ENCODE assay signal across 16 cellular contexts in the genomic region with DNA sequence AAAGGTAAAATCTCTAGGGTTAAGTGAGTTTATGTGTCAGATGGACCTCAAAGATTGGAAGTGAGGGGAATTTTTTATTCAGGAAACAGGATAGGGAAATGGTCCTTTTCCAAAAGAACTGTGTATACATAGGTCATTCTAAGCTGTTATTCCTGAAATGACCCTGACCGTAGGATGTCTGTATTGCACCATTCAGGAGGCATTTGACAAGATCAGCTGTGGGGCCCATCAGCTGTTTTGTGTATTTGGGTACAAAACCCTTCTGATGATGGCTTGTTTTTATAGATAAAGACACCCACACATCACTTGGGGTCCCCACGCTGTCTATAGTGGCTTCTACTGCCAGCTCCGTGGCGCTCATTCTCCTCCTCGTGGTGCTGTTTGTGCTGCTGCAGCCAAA.
DNase-seq lines count a peak whose midpoint lies in the region; ATAC-seq and TF ChIP-seq lines count a peak whose summit lies in the region.
"Had no signal": no experiment of that assay in that cellular context is flagged by ENCODE, and none has a peak within 500 bp of the region (broad histone marks: within the 10 kb centered on the region; RNA-seq: fewer than 3 reads in every experiment).

No MANE protein-coding gene starts in this region.

- TF ChIP-seq CTCF in spleen (IDR thresholded peaks at IDR 0.05 in 8 of 11, conservative IDR thresholded peaks at IDR 0.05 in 3 of 11), result no peak

- H3K9me3 Mint-ChIP-seq in T-helper 1 cell treated with Interleukin-12 subunit alpha and Interleukin-12 subunit beta and Interleukin-4 antibody, amounts not matched to agents 30 μg/mL and 1 μg/mL, for 36 hours, result no peaks in the 10 kb centered on the region
- H3K9me3 Mint-ChIP-seq in activated naive CD8-positive, alpha-beta T cell (ENCODE audit: low read depth), result no peaks in the 10 kb centered on the region
- H3K9me3 Mint-ChIP-seq in activated naive CD8-positive, alpha-beta T cell treated with anti-CD3 and anti-CD28 coated beads for 36 hours, result no peaks in the 10 kb centered on the region
- no peaks in the 10 kb centered on the region for H3K9me3 Mint-ChIP-seq in central memory CD8-positive, alpha-beta T cell
- H3K9me3 Mint-ChIP-seq: IgD-negative memory B cell had no signal

- H3K4me1 Mint-ChIP-seq in T-helper 1 cell treated with Interleukin-12 subunit alpha and Interleukin-12 subunit beta and Interleukin-4 antibody, amounts not matched to agents 30 μg/mL and 1 μg/mL, for 36 hours (ENCODE audit: low read depth), result peaks cover 72% of the 10 kb centered on the region
- H3K4me1 Mint-ChIP-seq in activated naive CD8-positive, alpha-beta T cell (ENCODE audit: low read depth), result peaks cover 37% of the 10 kb centered on the region
- peaks cover 37% of the 10 kb centered on the region for H3K4me1 Mint-ChIP-seq in activated naive CD8-positive, alpha-beta T cell treated with anti-CD3 and anti-CD28 coated beads for 36 hours
- peaks cover 33% of the 10 kb centered on the region for H3K4me1 Mint-ChIP-seq in central memory CD8-positive, alpha-beta T cell

- peak overlapping the region; percentile 12 for H3K4me3 Mint-ChIP-seq in T-helper 1 cell treated with Interleukin-12 subunit alpha and Interleukin-12 subunit beta and Interleukin-4 antibody, amounts not matched to agents 30 μg/mL and 1 μg/mL, for 36 hours
- no peak overlapping the region for H3K4me3 Mint-ChIP-seq in activated naive CD8-positive, alpha-beta T cell
- no peak overlapping the region for H3K4me3 Mint-ChIP-seq in activated naive CD8-positive, alpha-beta T cell treated with anti-CD3 and anti-CD28 coated beads for 36 hours
- no peak overlapping the region for H3K4me3 Mint-ChIP-seq in central memory CD8-positive, alpha-beta T cell

- peaks cover 38% of the 10 kb centered on the region for H3K36me3 Mint-ChIP-seq in T-helper 1 cell treated with Interleukin-12 subunit alpha and Interleukin-12 subunit beta and Interleukin-4 antibody, amounts not matched to agents 30 μg/mL and 1 μg/mL, for 36 hours (ENCODE audit: low read depth)
- peaks cover 13% of the 10 kb centered on the region for H3K36me3 Mint-ChIP-seq in activated naive CD8-positive, alpha-beta T cell
- H3K36me3 Mint-ChIP-seq in activated naive CD8-positive, alpha-beta T cell treated with anti-CD3 and anti-CD28 coated beads for 36 hours, result peaks cover 18% of the 10 kb centered on the region
- H3K36me3 Mint-ChIP-seq in central memory CD8-positive, alpha-beta T cell (ENCODE audit: insufficient read depth), result peaks cover 39% of the 10 kb centered on the region

- intact Hi-C loops in spleen (cut with DNase I; ENCODE audit: low total_unique reads), result no loop called here

- H3K36me3 ChIP-seq in spleen, result peaks cover 0 to 62% (median 36%) of the 10 kb centered on the region in 6 donors
- H3K36me3 ChIP-seq: HAP-1 had no signal

- H3K4me3 ChIP-seq in spleen, result no peak overlapping the region
- H3K4me3 ChIP-seq: HAP-1 had no signal

- peak overlapping the region in 5 of 8 donors; percentile 17 to 94 (median 86) for H3K27ac ChIP-seq in spleen
- H3K27ac ChIP-seq: 22Rv1, C4-2B had no signal

- DNase-seq in T-helper 1 cell, result no peak
- DNase-seq in activated naive CD8-positive, alpha-beta T cell treated with anti-CD3 and anti-CD28 coated beads for 36 hours, result no peak
- no peak for DNase-seq in central memory CD8-positive, alpha-beta T cell (ENCODE audit: low spot score in 2 of 2)
- DNase-seq in spleen, result no peak
- DNase-seq in central memory CD4-positive, alpha-beta T cell, result no peak
- DNase-seq: NCI-H2081 treated with DMSO at 0.1 percent for 48 hours, NCI-H526, OCI-M1, RPMI8226 had no signal

- TF ChIP-seq POLR2A in spleen (IDR thresholded peaks at IDR 0.05), result no peak

- ATAC-seq in central memory CD8-positive, alpha-beta T cell (replicated peaks; ENCODE audit: extremely low read depth, poor library complexity, severe bottlenecking), result no peak
- no peak for ATAC-seq in GM21423 (IDR thresholded peaks at IDR 0.05; ENCODE audit: unreplicated experiment)

- WGBS in spleen, 5 donors, result 73 to 88% (median 81%) methylated on average over 5 of the region's 5 CpGs

- peaks cover 48 to 100% (median 80%) of the 10 kb centered on the region in 6 donors for H3K4me1 ChIP-seq in spleen

- H3K9me3 ChIP-seq in spleen, result no peaks in the 10 kb centered on the region
- H3K9me3 ChIP-seq: HAP-1 had no signal

- no peak overlapping the region for H3K27ac Mint-ChIP-seq in T-helper 1 cell treated with Interleukin-12 subunit alpha and Interleukin-12 subunit beta and Interleukin-4 antibody, amounts not matched to agents 30 μg/mL and 1 μg/mL, for 36 hours
- peak overlapping the region; percentile 35 for H3K27ac Mint-ChIP-seq in activated naive CD8-positive, alpha-beta T cell
- no peak overlapping the region for H3K27ac Mint-ChIP-seq in activated naive CD8-positive, alpha-beta T cell treated with anti-CD3 and anti-CD28 coated beads for 36 hours
- peak overlapping the region; percentile 16 for H3K27ac Mint-ChIP-seq in central memory CD8-positive, alpha-beta T cell (ENCODE audit: low read depth)

- H3K27me3 Mint-ChIP-seq in T-helper 1 cell treated with Interleukin-12 subunit alpha and Interleukin-12 subunit beta and Interleukin-4 antibody, amounts not matched to agents 30 μg/mL and 1 μg/mL, for 36 hours (ENCODE audit: low read depth), result no peaks in the 10 kb centered on the region
- no peaks in the 10 kb centered on the region for H3K27me3 Mint-ChIP-seq in activated naive CD8-positive, alpha-beta T cell
- H3K27me3 Mint-ChIP-seq in activated naive CD8-positive, alpha-beta T cell treated with anti-CD3 and anti-CD28 coated beads for 36 hours, result no peaks in the 10 kb centered on the region
- no peaks in the 10 kb centered on the region for H3K27me3 Mint-ChIP-seq in central memory CD8-positive, alpha-beta T cell
- H3K27me3 Mint-ChIP-seq: IgD-negative memory B cell had no signal

- no peaks in the 10 kb centered on the region for H3K27me3 ChIP-seq in spleen (replicated peaks in 1 of 7)

Comparison
In these comparisons a context has a peak if more than half of its experiments do, and no peak if none do; other contexts are left out.
1. H3K27ac Mint-ChIP-seq: peak in activated naive CD8-positive, alpha-beta T cell (single experiment) and central memory CD8-positive, alpha-beta T cell (single experiment); none in T-helper 1 cell treated with Interleukin-12 subunit alpha and Interleukin-12 subunit beta and Interleukin-4 antibody, amounts not matched to agents 30 μg/mL and 1 μg/mL, for 36 hours (single experiment) and activated naive CD8-positive, alpha-beta T cell treated with anti-CD3 and anti-CD28 coated beads for 36 hours (single experiment).